22 cellular contexts compared by ENCODE assay signal in the genomic region with DNA sequence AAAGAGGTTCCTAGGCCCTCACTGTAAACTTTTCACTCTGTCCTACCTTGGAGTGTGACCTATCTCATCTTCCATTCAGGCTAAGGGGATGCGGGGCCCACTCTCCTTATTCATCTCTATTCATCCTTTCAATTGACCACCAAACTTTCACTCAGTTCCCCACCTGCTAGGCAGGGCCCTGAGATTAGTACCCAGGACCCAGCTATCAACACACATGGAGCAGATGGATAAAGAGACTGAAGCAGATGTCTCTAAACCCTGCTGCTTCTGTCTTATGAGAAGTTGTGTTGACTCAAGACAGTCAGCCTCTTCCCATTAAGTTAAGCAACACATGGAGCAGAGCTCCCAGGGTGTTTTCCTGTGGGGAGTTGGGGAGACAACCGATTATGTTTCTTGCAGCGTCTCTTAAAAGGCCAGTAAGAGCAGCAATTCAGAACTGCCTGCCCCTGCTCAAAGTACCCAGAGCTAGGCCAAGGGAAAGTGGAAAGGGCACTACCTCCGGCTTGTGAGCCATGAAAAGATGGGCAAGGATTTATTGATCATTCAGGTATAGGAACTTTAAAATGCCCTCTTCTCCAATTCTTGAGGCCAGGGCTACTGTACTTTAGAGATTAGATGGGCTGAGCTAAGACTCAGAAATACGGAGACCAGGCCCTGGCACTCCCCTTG.
"Had no signal": no experiment of that assay in that cellular context is flagged by ENCODE, and none has a peak within 500 bp of the region (broad histone marks: within the 10 kb centered on the region; RNA-seq: fewer than 3 reads in every experiment).

No MANE protein-coding gene starts in this region.

- DNase-seq: colonic mucosa; cortex of kidney; effector CD8-positive, alpha-beta T cell; effector memory CD8-positive, alpha-beta T cell; endodermal cell; erythroblast; esophagus squamous epithelium; foreskin fibroblast; foreskin melanocyte; gastrocnemius medialis; glutamatergic neuron; head of caudate nucleus; heart right ventricle; hippocampal formation; left cardiac atrium; left lung; left ventricle myocardium superior; lower lobe of right lung; mesenchymal stem cell; mucosa of descending colon; naive B cell had no signal

- ATAC-seq: effector memory CD8-positive, alpha-beta T cell; esophagus mucosa; gastrocnemius medialis; heart right ventricle; left cardiac atrium; left lung; left ventricle myocardium superior; lower lobe of right lung; mucosa of descending colon had no signal
